Comparison of ENCODE assay signal across 11 cellular contexts in genomic region chr2:219460424-219460926, GRCh38. TPM values are rescaled to one million over a fixed set of nuclear protein-coding genes. Genes with fewer than 3 reads are reported as not detected.
DNase-seq lines count a peak whose midpoint lies in the region; ATAC-seq, FAIRE-seq and TF ChIP-seq lines count a peak whose summit lies in the region.
"Had no signal": no experiment of that assay in that cellular context is flagged by ENCODE, and none has a peak within 500 bp of the region (broad histone marks: within the 10 kb centered on the region; RNA-seq: fewer than 3 reads in every experiment).

No MANE protein-coding gene starts in this region.

- peak; percentile 37 for TF ChIP-seq EP300 in gastroesophageal sphincter (IDR thresholded peaks at IDR 0.05)

- H2AFZ ChIP-seq in neuron (ENCODE audit: low read depth, low read length) = peak overlapping the region; percentile 21

- H3K4me1 ChIP-seq in gastroesophageal sphincter = peaks cover 7 to 100% (median 22%) of the 10 kb centered on the region in 3 donors
- peaks cover 30% of the 10 kb centered on the region for H3K4me1 ChIP-seq in neuron (ENCODE audit: insufficient read depth, low read length)

- H3K36me3 ChIP-seq in gastroesophageal sphincter (peaks cover 0 to 44% of the 10 kb centered on the region in 2 donors), neuron (ENCODE audit: insufficient read depth, low read length) (peaks cover 2% of the 10 kb centered on the region), MG63 (peaks cover 8% of the 10 kb centered on the region)

- TF ChIP-seq POLR2A in gastroesophageal sphincter (IDR thresholded peaks at IDR 0.05) = peak; percentile 43 to 50

- no peak for TF ChIP-seq CTCF in gastroesophageal sphincter (IDR thresholded peaks at IDR 0.05)

- peak overlapping the region; percentile 93 to 97 (median 96) for H3K27ac ChIP-seq in gastroesophageal sphincter

- H3K4me3 ChIP-seq in gastroesophageal sphincter (peak overlapping the region in 1 of 2 donors; percentile 40), neuron (ENCODE audit: low read length) (no peak overlapping the region), MG63 (no peak overlapping the region)

- DNase-seq in AG20443 (ENCODE audit: low spot score) (peak; percentile 60), NCI-H82 (lab: John Stamatoyannopoulos, UW) (peak; percentile 97), HTR-8/SVneo (ENCODE audit: insufficient read length, low spot score) (no peak), HuH-7 (ENCODE audit: low spot score) (no peak), MG63 (no peak), NCI-H748 treated with DMSO at 0.1 percent for 48 hours (lab: John Stamatoyannopoulos, UW) (no peak)
- DNase-seq: Calu3; stimulated activated CD4-positive, alpha-beta T cell treated with anti-CD3 and anti-CD28 coated beads, Interleukin-4, amount 100 ng/mL, for 24 hours had no signal

- WGBS in gastroesophageal sphincter (ENCODE audit: low coverage in 1 of 2), 2 donors = no CpG with 5 or more reads among the region's 18 CpGs

- H3K9me3 ChIP-seq in gastroesophageal sphincter (no peaks in the 10 kb centered on the region), neuron (ENCODE audit: low read length) (no peaks in the 10 kb centered on the region), MG63 (no peaks in the 10 kb centered on the region)

- peak; percentile 87 for ATAC-seq in gastroesophageal sphincter

- no peaks in the 10 kb centered on the region for H3K27me3 ChIP-seq in gastroesophageal sphincter
- no peaks in the 10 kb centered on the region for H3K27me3 ChIP-seq in neuron (ENCODE audit: insufficient read depth, low read length)
- no peaks in the 10 kb centered on the region for H3K27me3 ChIP-seq in MG63

- no peak for FAIRE-seq in HTR-8/SVneo (lab: Jason Lieb, UNC)

RNA-seq across cellular contexts. Expression of gene SPEG, which starts 25.8 kb away (rescaled TPM):
- total RNA-seq in gastroesophageal sphincter = 100 to 1,000 TPM in 3 of 4 donors, 10 to 100 TPM in 1; 90.2 to 307 (median 214) TPM
- 11.6 and 12.6 TPM in 2 replicates for total RNA-seq in MG63 (2014; rRNA removed; shearing (Covaris generic); ENCODE audit: low replicate concordance)

RNA-seq across cellular contexts. Expression of gene GMPPA, which starts 38.2 kb away (rescaled TPM):
- total RNA-seq in gastroesophageal sphincter = 10 to 100 TPM; 11.3 to 26.4 (median 14.2) TPM
- total RNA-seq in MG63 (2014; rRNA removed; shearing (Covaris generic); ENCODE audit: low replicate concordance) = 61.4 and 89.6 TPM in 2 replicates

RNA-seq across cellular contexts. Expression of gene DES, which starts 42.3 kb away (rescaled TPM):
- over 10,000 TPM; 10,852 to 31,720 (median 15,007) TPM for total RNA-seq in gastroesophageal sphincter
- 3.8 and 22.6 TPM in 2 replicates for total RNA-seq in MG63 (2014; rRNA removed; shearing (Covaris generic); ENCODE audit: low replicate concordance)
- total RNA-seq: activated CD8-positive, alpha-beta memory T cell treated with anti-CD3 and anti-CD28 coated beads for 36 hours; Calu3 had no signal

RNA-seq across cellular contexts. Expression of gene ASIC4, which starts 53.8 kb away (rescaled TPM):
- under 1 TPM in 1 of 4 donors, not detected in 3; 0.16 TPM for total RNA-seq in gastroesophageal sphincter
- not detected in 2 replicates for total RNA-seq in MG63 (2014; rRNA removed; shearing (Covaris generic); ENCODE audit: low replicate concordance)
- total RNA-seq: activated CD8-positive, alpha-beta memory T cell treated with anti-CD3 and anti-CD28 coated beads for 36 hours had no signal

Comparison
In these comparisons a context has a peak if more than half of its experiments do, and no peak if none do; other contexts are left out.
1. DNase-seq: peak in AG20443 (single experiment) and NCI-H82 (single experiment); none in HTR-8/SVneo (single experiment), HuH-7 (single experiment), MG63 (single experiment) and NCI-H748 treated with DMSO at 0.1 percent for 48 hours (single experiment).
2. RNA of gene DES, which starts 42.3 kb away (total RNA-seq): 10,852 to 31,720 TPM in gastroesophageal sphincter; 3.8 to 22.6 TPM in MG63; every median in the first group is over 100 times any median in the second.